In the genomic region with DNA sequence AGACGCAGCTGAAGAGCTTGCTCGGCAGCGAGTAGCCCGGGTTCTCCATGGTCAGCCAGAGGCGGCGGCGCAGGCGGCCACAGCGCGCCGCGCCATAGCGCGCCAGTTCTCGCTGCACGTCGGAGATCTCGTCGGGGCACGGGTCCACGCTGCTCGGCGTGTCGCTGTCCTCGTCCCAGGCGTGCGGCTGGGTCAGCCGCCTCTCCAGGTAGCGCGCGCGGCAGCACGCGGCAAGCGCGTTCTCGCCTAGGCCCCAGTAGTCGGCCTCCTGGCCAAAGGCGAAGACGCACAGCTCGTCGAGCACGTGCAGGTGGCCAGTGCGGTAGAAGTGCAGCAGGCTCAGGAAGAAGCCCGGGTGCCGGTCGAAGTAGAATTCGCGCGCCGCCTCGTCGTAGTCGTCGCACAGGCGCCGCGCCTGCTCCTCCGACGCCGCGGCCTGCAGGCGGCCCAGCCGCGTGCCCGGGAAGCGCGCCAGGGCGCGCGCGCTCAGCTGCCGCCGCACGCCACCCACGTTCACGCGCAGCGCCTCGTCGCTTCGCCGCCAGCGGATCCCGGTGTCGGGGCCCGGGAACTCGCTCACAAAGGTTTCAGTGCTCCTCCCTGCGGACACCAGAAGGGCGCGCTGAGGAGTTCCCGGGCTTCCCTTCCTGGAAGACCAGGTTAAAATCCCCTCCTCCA, we compare ENCODE assay signal across 1 cellular context.
TF ChIP-seq lines count a peak whose summit lies in the region.

No MANE protein-coding gene starts in this region.

TF ChIP-seq in endothelial cell of umbilical vein, 7 proteins besides CTCF, POLR2A, EP300 and RAD21:
- TF ChIP-seq, protein P1, sequence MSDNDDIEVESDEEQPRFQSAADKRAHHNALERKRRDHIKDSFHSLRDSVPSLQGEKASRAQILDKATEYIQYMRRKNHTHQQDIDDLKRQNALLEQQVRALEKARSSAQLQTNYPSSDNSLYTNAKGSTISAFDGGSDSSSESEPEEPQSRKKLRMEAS (IDR thresholded peaks at IDR 0.05; ENCODE audit: insufficient read depth, insufficient read length) = no peak
- TF ChIP-seq EZH2 (IDR thresholded peaks at IDR 0.05; ENCODE audit: borderline replicate concordance, low read depth, low read length, severe bottlenecking) = peak; percentile 65
